Comparison of ENCODE assay signal across 19 cellular contexts in the genomic region with DNA sequence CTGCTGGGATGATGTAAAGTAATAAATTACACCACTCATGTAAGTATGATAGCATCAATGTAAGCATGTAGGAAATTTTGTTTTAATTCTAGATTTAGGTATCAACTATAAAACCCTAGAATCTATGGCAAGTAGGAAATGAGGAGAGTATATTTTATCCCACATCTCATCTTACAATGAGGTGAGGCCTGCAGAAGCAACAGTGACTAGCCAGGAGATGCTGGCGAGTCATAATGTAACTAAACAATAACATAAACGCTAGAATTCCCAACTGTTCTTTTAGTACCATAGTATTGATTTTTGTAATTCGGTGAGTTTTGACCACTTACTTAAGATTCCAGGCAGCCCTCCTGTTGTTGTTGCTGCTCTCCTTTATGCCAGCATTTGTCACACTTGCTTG.
"Had no signal": no experiment of that assay in that cellular context is flagged by ENCODE, and none has a peak within 500 bp of the region (broad histone marks: within the 10 kb centered on the region; RNA-seq: fewer than 3 reads in every experiment).

No MANE protein-coding gene starts in this region.

- ATAC-seq: activated CD8-positive, alpha-beta T cell treated with anti-CD3 and anti-CD28 coated beads, Interleukin-2, amount 10 ng/mL, durations not matched to agents 7 days and 5 days; activated naive CD8-positive, alpha-beta T cell treated with anti-CD3 and anti-CD28 coated beads, Interleukin-2, amount 50 U/mL, for 24 hours; effector memory CD8-positive, alpha-beta T cell; esophagus mucosa; natural killer cell had no signal

- H3K4me1 ChIP-seq: left ventricle myocardium inferior, vagina had no signal

- H3K36me3 ChIP-seq: left ventricle myocardium inferior, thoracic aorta, vagina had no signal

- H3K27ac ChIP-seq: dorsolateral prefrontal cortex, left ventricle myocardium inferior, thoracic aorta, vagina had no signal

- H3K9me3 ChIP-seq: left ventricle myocardium inferior, thoracic aorta, vagina had no signal

- H3K27me3 ChIP-seq: dorsolateral prefrontal cortex, vagina had no signal

- DNase-seq: activated CD4-positive, alpha-beta T cell treated with anti-CD3 and anti-CD28 coated beads for 1 hour; activated CD4-positive, alpha-beta T cell treated with anti-CD3 and anti-CD28 coated beads, Interleukin-2, amount 50 U/mL, for 1 hour; activated CD8-positive, alpha-beta T cell treated with anti-CD3 and anti-CD28 coated beads, Interleukin-2, amount 10 ng/mL, durations not matched to agents 7 days and 5 days; activated gamma-delta T cell; activated naive CD4-positive, alpha-beta T cell treated with anti-CD3 and anti-CD28 coated beads, Interleukin-2, amount 50 U/mL, for 16 hours; activated naive CD8-positive, alpha-beta T cell treated with anti-CD3 and anti-CD28 coated beads, Interleukin-2, amount 50 U/mL, for 24 hours; anterior cingulate cortex; dorsolateral prefrontal cortex; effector memory CD8-positive, alpha-beta T cell; head of caudate nucleus; hypothalamus; left ventricle myocardium inferior; natural killer cell; retina; stimulated activated CD4-positive, alpha-beta T cell treated with anti-CD3 and anti-CD28 coated beads, Interleukin-4, amount 100 ng/mL, for 24 hours; stimulated activated naive CD4-positive, alpha-beta T cell treated with Interleukin-2 at 50 U/mL for 16 hours had no signal

- H3K4me3 ChIP-seq: dorsolateral prefrontal cortex, left ventricle myocardium inferior, thoracic aorta, vagina had no signal
